ENCODE assay signal across 19 cellular contexts in genomic region chr2:74756356-74756890, GRCh38.
A peak's percentile ranks its signal among the peaks of the same experiment; 100 is the strongest.
DNase-seq lines count a peak whose midpoint lies in the region; ATAC-seq, FAIRE-seq and TF ChIP-seq lines count a peak whose summit lies in the region.
"Had no signal": no experiment of that assay in that cellular context is flagged by ENCODE, and none has a peak within 500 bp of the region (broad histone marks: within the 10 kb centered on the region; RNA-seq: fewer than 3 reads in every experiment).

No MANE protein-coding gene starts in this region.

- TF ChIP-seq CTCF in Calu3 (IDR thresholded peaks at IDR 0.05; ENCODE audit: unreplicated experiment) (no peak), GM12878 (IDR thresholded peaks at IDR 0.05 in 2 of 3, conservative IDR thresholded peaks at IDR 0.05 in 1 of 3; ENCODE audit: control insufficient read depth in 2 of 3, extremely low read depth in 1 of 3, insufficient read depth in 1 of 3, low read depth in 3 of 3, low read length in 3 of 3) (no peak), neural progenitor cell (IDR thresholded peaks at IDR 0.05) (no peak)

- no peaks in the 10 kb centered on the region for H3K27me3 ChIP-seq in GM12878 (replicated peaks in 1 of 2; ENCODE audit: control insufficient read depth in 2 of 2, insufficient read depth in 2 of 2, low read length in 1 of 2)
- H3K27me3 ChIP-seq in neural progenitor cell = no peaks in the 10 kb centered on the region
- H3K27me3 ChIP-seq: right atrium auricular region, thyroid gland had no signal

- SMC1A ChIA-PET in GM12878 (lab: Charles Lee; ENCODE audit: uncharacterized antibody, unreplicated experiment) = no interaction called here

- H3K4me3 Mint-ChIP-seq in Calu3 (ENCODE audit: low read depth, unreplicated experiment) (no peak overlapping the region), neural progenitor cell (no peak overlapping the region)
- H3K4me3 Mint-ChIP-seq: nephron progenitor cell had no signal

- TF ChIP-seq EP300 in GM12878 (IDR thresholded peaks at IDR 0.05; ENCODE audit: borderline replicate concordance in 1 of 2, control insufficient read depth in 1 of 2, low read depth in 2 of 2, low read length in 2 of 2) = no peak

- RAD21 ChIA-PET in GM12878 (lab: Charles Lee; ENCODE audit: unreplicated experiment) = no interaction called here

- no peak for TF ChIP-seq RAD21 in GM12878 (IDR thresholded peaks at IDR 0.05; ENCODE audit: insufficient read depth, low read depth, low read length)

- no peaks in the 10 kb centered on the region for H3K79me2 ChIP-seq in GM12878 (ENCODE audit: control insufficient read depth, insufficient read depth, low read length)
- no peaks in the 10 kb centered on the region for H3K79me2 ChIP-seq in neural progenitor cell (ENCODE audit: low read depth)

- H2AFZ ChIP-seq in GM12878 (ENCODE audit: control insufficient read depth, low read depth, low read length) (peak overlapping the region; percentile 17; the same call in 1 of the 2 replicates), neural progenitor cell (replicated peaks) (no peak overlapping the region)

- peaks cover 4% of the 10 kb centered on the region; the same call in 2 of the 3 replicates for H3K9me3 ChIP-seq in GM12878 (replicated peaks; ENCODE audit: control insufficient read depth, insufficient read depth, low read length)
- H3K9me3 ChIP-seq in neural progenitor cell (ENCODE audit: low read depth) = peaks cover 9% of the 10 kb centered on the region
- H3K9me3 ChIP-seq: thyroid gland had no signal

- H3K4me1 Mint-ChIP-seq in Calu3 (ENCODE audit: low read depth, unreplicated experiment) (peaks cover 20% of the 10 kb centered on the region), neural progenitor cell (no peaks in the 10 kb centered on the region)
- H3K4me1 Mint-ChIP-seq: nephron progenitor cell had no signal

- CTCF ChIA-PET in Calu3 (lab: Charles Lee) (interaction anchor here (0.7 kb wide), 2 partner anchors 38 to 537 kb away, joined by 3 to 7 read pairs; no protein-coding TSS in a partner anchor), GM12878 (lab: Yijun Ruan, JAX) (no interaction called here)

- no peaks in the 10 kb centered on the region for H4K20me1 ChIP-seq in GM12878 (ENCODE audit: control insufficient read depth, insufficient read depth)
- no peaks in the 10 kb centered on the region for H4K20me1 ChIP-seq in neural progenitor cell (ENCODE audit: low read depth)

- H3F3A ChIP-seq in neural progenitor cell (ENCODE audit: low read depth) = no peaks in the 10 kb centered on the region

- BruUV-seq in Calu3 (replicated peaks; lab: Mats Ljungman, UMichigan) (no TSS peak), GM12878 (replicated peaks; lab: Mats Ljungman, UMichigan) (no TSS peak)

- H3K4me2 ChIP-seq in GM12878 (ENCODE audit: control insufficient read depth, insufficient read depth) (0 out of 2 replicates have a peak overlapping the region, but pooled peaks have one; percentile 3), neural progenitor cell (no peak overlapping the region)

- H3K9me3 Mint-ChIP-seq in Calu3 (ENCODE audit: low read depth, unreplicated experiment) (peaks cover 3% of the 10 kb centered on the region), neural progenitor cell (peaks cover 17% of the 10 kb centered on the region)

- H3K4me1 ChIP-seq in GM12878 (ENCODE audit: control insufficient read depth, insufficient read depth, low read length) (no peaks in the 10 kb centered on the region), neural progenitor cell (no peaks in the 10 kb centered on the region)
- H3K4me1 ChIP-seq: lower lobe of right lung, right atrium auricular region had no signal

- H3K4me3 ChIP-seq in GM12878 = no peak overlapping the region
- H3K4me3 ChIP-seq in neural progenitor cell = no peak overlapping the region
- H3K4me3 ChIP-seq: lower lobe of right lung, right atrium auricular region, thyroid gland had no signal

- no peaks in the 10 kb centered on the region for H3K36me3 ChIP-seq in GM12878 (ENCODE audit: control insufficient read depth in 2 of 2, insufficient read depth in 2 of 2, low read length in 1 of 2)
- H3K36me3 ChIP-seq in neural progenitor cell = no peaks in the 10 kb centered on the region
- H3K36me3 ChIP-seq: lower lobe of right lung, right atrium auricular region, thyroid gland had no signal

- H3K36me3 Mint-ChIP-seq in Calu3 (ENCODE audit: insufficient read depth, unreplicated experiment) = peaks cover 5% of the 10 kb centered on the region
- H3K36me3 Mint-ChIP-seq in neural progenitor cell = peaks cover 3% of the 10 kb centered on the region

- no peak for FAIRE-seq in GM12878 (lab: Jason Lieb, UNC)
- FAIRE-seq: frontal cortex had no signal

- no peak overlapping the region for H3K9ac ChIP-seq in GM12878 (ENCODE audit: control insufficient read depth, insufficient read depth, low read length)
- no peak overlapping the region for H3K9ac ChIP-seq in neural progenitor cell

- H3K27me3 Mint-ChIP-seq in Calu3 (ENCODE audit: unreplicated experiment) (no peaks in the 10 kb centered on the region), neural progenitor cell (ENCODE audit: insufficient read depth, low read depth) (no peaks in the 10 kb centered on the region)

- intact Hi-C loops in Calu3 (cut with micrococcal nuclease; ENCODE audit: unreplicated experiment) = loop anchor here (5.0 kb wide), 1 partner anchor 39 kb away; no protein-coding TSS in a partner anchor
- intact Hi-C loops in GM12878 (cut with micrococcal nuclease; ENCODE audit: unreplicated experiment) = no loop called here

- POLR2A ChIA-PET in GM12878 (lab: Charles Lee) = no interaction called here

- DNase-seq in Calu3 = no peak
- DNase-seq in NAMALWA (ENCODE audit: low spot score) = peak; percentile 36
- DNase-seq in GM12878 (ENCODE audit: low read depth, low spot score) = no peak
- no peak for DNase-seq in dedifferentiated amniotic fluid mesenchymal stem cell (ENCODE audit: extremely low spot score)
- no peak for DNase-seq in stimulated activated CD4-positive, alpha-beta T cell treated with anti-CD3 and anti-CD28 coated beads, Interleukin-15, amount 100 ng/mL, for 24 hours
- no peak for DNase-seq in neural progenitor cell (ENCODE audit: low spot score)
- no peak for DNase-seq in activated CD8-positive, alpha-beta memory T cell treated with anti-CD3 and anti-CD28 coated beads, Interleukin-2, amount 50 U/mL, for 48 hours
- DNase-seq: activated CD8-positive, alpha-beta memory T cell treated with anti-CD3 and anti-CD28 coated beads for 24 hours; activated effector memory CD4-positive, alpha-beta T cell treated with Interleukin-2 at 50 U/mL for 16 hours; lower lobe of right lung; MM.1S; NCI-H2171; nephron progenitor cell; NK-92 treated with Interleukin-12 subunit alpha and Interleukin-12 subunit beta, amount 100 ng/mL, for 24 hours; thyroid gland had no signal

- peak overlapping the region; percentile 10 for H3K27ac Mint-ChIP-seq in Calu3 (ENCODE audit: unreplicated experiment)
- no peak overlapping the region for H3K27ac Mint-ChIP-seq in neural progenitor cell
- H3K27ac Mint-ChIP-seq: nephron progenitor cell had no signal

- no peak for TF ChIP-seq POLR2A in GM12878 (IDR thresholded peaks at IDR 0.05; ENCODE audit: low read depth, low read length)

- H3K27ac ChIP-seq in GM12878 (ENCODE audit: control insufficient read depth, insufficient read depth) (no peak overlapping the region; the same call in 1 of the 2 replicates), neural progenitor cell (no peak overlapping the region)
- H3K27ac ChIP-seq: lower lobe of right lung, right atrium auricular region, thyroid gland, VCaP had no signal

- ATAC-seq in GM21619 (IDR thresholded peaks at IDR 0.05; ENCODE audit: unreplicated experiment) (peak; percentile 44), GM12878 (peak; percentile 75)
- ATAC-seq: lower lobe of right lung had no signal

- in situ Hi-C loops in GM12878 (cut with MboI) = no loop called here

TF ChIP-seq in GM12878, 131 proteins besides CTCF, POLR2A, EP300 and RAD21:
- TF ChIP-seq NBN (IDR thresholded peaks at IDR 0.05) (0 out of 2 replicates have a peak, but pooled peaks have one; percentile 9), CBX5 (IDR thresholded peaks at IDR 0.05; ENCODE audit: low read depth) (peak; percentile 44; the same call in 1 of the 2 replicates), NFIC (IDR thresholded peaks at IDR 0.05; ENCODE audit: low read depth, low read length) (no peak)
